Comparison of ENCODE assay signal across 8 cellular contexts in the genomic region with DNA sequence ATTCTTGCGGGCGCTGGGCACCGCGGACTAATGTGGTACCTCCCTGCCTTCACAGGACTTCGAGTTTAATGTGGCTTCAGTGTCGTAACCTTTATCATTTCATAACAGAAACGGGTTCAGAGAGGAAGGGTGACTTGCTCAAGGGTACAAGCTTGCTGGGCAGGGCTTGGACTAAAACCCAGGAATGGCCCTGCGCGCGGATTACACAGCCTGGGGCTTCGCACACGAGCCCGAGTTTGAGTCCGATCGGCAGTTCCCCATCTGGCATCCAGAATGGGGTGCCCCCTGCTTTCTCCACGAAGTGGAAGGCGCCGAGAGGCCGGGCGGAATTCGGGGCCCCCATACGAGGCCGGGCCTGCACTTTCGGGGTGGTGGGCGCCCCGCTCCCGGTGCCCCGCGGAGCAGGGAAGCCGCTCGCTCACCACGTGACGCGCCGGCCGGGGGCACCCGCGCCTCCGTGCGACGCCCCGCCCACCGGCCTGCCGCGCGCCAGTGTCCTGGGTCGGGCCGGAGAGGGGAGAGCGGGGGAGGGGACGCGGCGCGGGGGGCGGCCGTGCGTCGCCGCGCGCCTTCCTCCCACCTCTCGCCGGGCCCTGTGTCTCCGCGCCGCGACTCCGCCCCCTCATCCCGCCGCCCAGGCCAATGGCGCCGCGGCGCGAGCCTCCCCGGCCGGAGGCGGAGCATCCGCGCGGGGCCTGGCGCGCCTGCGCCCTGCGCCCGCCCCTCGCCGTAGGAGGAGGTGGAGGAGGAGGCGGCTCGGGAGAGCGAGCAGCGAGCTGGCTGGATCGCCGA. TPM values are rescaled to one million over a fixed set of nuclear protein-coding genes. Genes with fewer than 3 reads are reported as not detected.
A peak's percentile ranks its signal among the peaks of the same experiment; 100 is the strongest.
DNase-seq lines count a peak whose midpoint lies in the region; ATAC-seq lines count a peak whose summit lies in the region.

A gene with protein sequence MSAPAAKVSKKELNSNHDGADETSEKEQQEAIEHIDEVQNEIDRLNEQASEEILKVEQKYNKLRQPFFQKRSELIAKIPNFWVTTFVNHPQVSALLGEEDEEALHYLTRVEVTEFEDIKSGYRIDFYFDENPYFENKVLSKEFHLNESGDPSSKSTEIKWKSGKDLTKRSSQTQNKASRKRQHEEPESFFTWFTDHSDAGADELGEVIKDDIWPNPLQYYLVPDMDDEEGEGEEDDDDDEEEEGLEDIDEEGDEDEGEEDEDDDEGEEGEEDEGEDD (plus strand): TSS at position 722 of the 792 bp plus-strand sequence. CDS start 361 bp downstream, outside the sequence.

- peaks cover 5% of the 10 kb centered on the region for H3K27me3 Mint-ChIP-seq in CD4-positive, CD25-positive, alpha-beta regulatory T cell

- H3K36me3 ChIP-seq in CD4-positive, CD25-positive, alpha-beta regulatory T cell (ENCODE audit: control insufficient read depth, insufficient read depth, low read length): peaks cover 20% of the 10 kb centered on the region

- H3K4me3 Mint-ChIP-seq in CD4-positive, CD25-positive, alpha-beta regulatory T cell: peak within 1 kb of the TSS; percentile 92 to 100 (median 94)

- H3K27ac ChIP-seq in CD4-positive, CD25-positive, alpha-beta regulatory T cell (ENCODE audit: insufficient read depth, low read length, poor library complexity, severe bottlenecking): peak within 1 kb of the TSS; percentile 91

- no peaks in the 10 kb centered on the region for H3K27me3 ChIP-seq in CD4-positive, CD25-positive, alpha-beta regulatory T cell (ENCODE audit: control insufficient read depth, insufficient read depth, low read length)

- CTCF ChIA-PET in activated CD8-positive, alpha-beta memory T cell treated with anti-CD3 and anti-CD28 coated beads for 36 hours (lab: Charles Lee): interaction anchor here (1.0 kb wide), 1 partner anchor 9 kb away, joined by 3 read pairs; no protein-coding TSS in a partner anchor

- H3K4me1 Mint-ChIP-seq in CD4-positive, CD25-positive, alpha-beta regulatory T cell: peaks cover 25 to 70% (median 54%) of the 10 kb centered on the region in 4 donors

- POLR2A ChIA-PET in activated CD8-positive, alpha-beta memory T cell treated with anti-CD3 and anti-CD28 coated beads for 36 hours (lab: Charles Lee): interaction anchor here (0.6 to 1.7 kb wide), 4 partner anchors 9 to 217 kb away, joined by 4 to 5 read pairs (median 4); a partner anchor contains a TSS

- DNase-seq in CD4-positive, CD25-positive, alpha-beta regulatory T cell: peak; percentile 88 to 95 (median 92)
- DNase-seq in HS-5 (ENCODE audit: low read depth): peak; percentile 56
- DNase-seq in NOMO-1 (lab: John Stamatoyannopoulos, UW; ENCODE audit: unreplicated experiment in 2 of 2): peak; percentile 90 to 96
- peak; percentile 87 for DNase-seq in effector CD8-positive, alpha-beta T cell (lab: John Stamatoyannopoulos, UW)
- DNase-seq in medulla oblongata (ENCODE audit: extremely low spot score): peak; percentile 94
- peak; percentile 80 for DNase-seq in stimulated activated CD8-positive, alpha-beta memory T cell treated with anti-CD3 and anti-CD28 coated beads, Interleukin-12 subunit alpha, Interleukin-12 subunit beta, amount 100 ng/mL, for 1 hour (ENCODE audit: low read depth)

- no peaks in the 10 kb centered on the region for H3K9me3 Mint-ChIP-seq in CD4-positive, CD25-positive, alpha-beta regulatory T cell

- peaks cover 57% of the 10 kb centered on the region for H3K4me1 ChIP-seq in CD4-positive, CD25-positive, alpha-beta regulatory T cell (ENCODE audit: control insufficient read depth, insufficient read depth, low read length, poor library complexity, severe bottlenecking)

- H3K27ac Mint-ChIP-seq in CD4-positive, CD25-positive, alpha-beta regulatory T cell: peak within 1 kb of the TSS; percentile 91 to 97 (median 95)

- peak; percentile 76 to 77 for ATAC-seq in CD4-positive, CD25-positive, alpha-beta regulatory T cell (ENCODE audit: low read depth in 2 of 2)
- ATAC-seq in GM19467 (IDR thresholded peaks at IDR 0.05; ENCODE audit: unreplicated experiment): peak; percentile 66

- H3K4me3 ChIP-seq in CD4-positive, CD25-positive, alpha-beta regulatory T cell (ENCODE audit: low read depth, low read length): peak within 1 kb of the TSS; percentile 70

- peaks cover 23% of the 10 kb centered on the region for H3K36me3 Mint-ChIP-seq in CD4-positive, CD25-positive, alpha-beta regulatory T cell

- no peaks in the 10 kb centered on the region for H3K9me3 ChIP-seq in CD4-positive, CD25-positive, alpha-beta regulatory T cell (ENCODE audit: control insufficient read depth in 2 of 2, low read length in 2 of 2)

RNA-seq across cellular contexts. Expression of the gene that starts here (rescaled TPM):
- total RNA-seq in CD4-positive, CD25-positive, alpha-beta regulatory T cell: 226 TPM
- polyA plus RNA-seq in CD4-positive, CD25-positive, alpha-beta regulatory T cell: 100 to 1,000 TPM; 123 to 200 (median 154) TPM
- 100 to 1,000 TPM; 920 to 929 TPM for total RNA-seq in activated CD8-positive, alpha-beta memory T cell treated with anti-CD3 and anti-CD28 coated beads for 36 hours

Comparison
In these comparisons a context has a peak if more than half of its experiments do, and no peak if none do; other contexts are left out.
1. Peak in every context shown above with its lines: DNase-seq, ATAC-seq, H3K4me3 ChIP-seq and H3K27ac ChIP-seq.